Comparison of ENCODE assay signal across 1 cellular context in genomic region chr11:7167976-7168740, GRCh38.
TF ChIP-seq lines count a peak whose summit lies in the region.

No MANE protein-coding gene starts in this region.

TF ChIP-seq in A549, 52 proteins besides CTCF, POLR2A, EP300 and RAD21 (continued from another document):
- no peak for TF ChIP-seq EHMT2 (IDR thresholded peaks at IDR 0.05; ENCODE audit: low read depth)
- TF ChIP-seq PBX3 (IDR thresholded peaks at IDR 0.05) = no peak
- TF ChIP-seq CHD2 (IDR thresholded peaks at IDR 0.05; ENCODE audit: low read length, partially characterized antibody) = no peak
- no peak for TF ChIP-seq CBX8 (IDR thresholded peaks at IDR 0.05)
TF ChIP-seq in A549: peak in this region for 0.
